ENCODE assay signal across 2 cellular contexts in genomic region chr6:27778625-27779417, GRCh38.
TF ChIP-seq lines count a peak whose summit lies in the region.

No MANE protein-coding gene starts in this region.

TF ChIP-seq in HepG2, 621 proteins besides CTCF, POLR2A, EP300 and RAD21 (continued from another document):
- 0 out of 4 replicates have a peak, but pooled peaks of 1 of the 2 experiments have one; percentile 26 for TF ChIP-seq MAFK (conservative IDR thresholded peaks at IDR 0.05 in 1 of 2, IDR thresholded peaks at IDR 0.05 in 1 of 2; ENCODE audit: low read length in 2 of 2)

TF ChIP-seq in K562, 482 proteins besides CTCF, POLR2A, EP300 and RAD21 (continued from another document):
- TF ChIP-seq YY1 (IDR thresholded peaks at IDR 0.05; ENCODE audit: borderline replicate concordance in 1 of 3, control insufficient read depth in 1 of 3, extremely low read depth in 1 of 3, insufficient read depth in 3 of 3, insufficient read length in 1 of 3, insufficient replicate concordance in 2 of 3, low read depth in 1 of 3, low read length in 2 of 3) = peak in 1 of 3 experiments; percentile 78
- TF ChIP-seq ZNF24 (IDR thresholded peaks at IDR 0.05) = 0 out of 2 replicates have a peak, but pooled peaks have one; percentile 5
- peak; percentile 37; the same call in 1 of the 2 replicates for TF ChIP-seq SPI1 (IDR thresholded peaks at IDR 0.05; ENCODE audit: borderline replicate concordance, low read depth, low read length)
- no peak for TF ChIP-seq MTA3 (IDR thresholded peaks at IDR 0.05; ENCODE audit: borderline replicate concordance)
- 0 out of 2 replicates have a peak, but pooled peaks have one; percentile 54 for TF ChIP-seq ZNF592 (IDR thresholded peaks at IDR 0.05)
- TF ChIP-seq NBN (IDR thresholded peaks at IDR 0.05; ENCODE audit: low read depth) = 0 out of 2 replicates have a peak, but pooled peaks have one; percentile 25
- TF ChIP-seq ATF3 (IDR thresholded peaks at IDR 0.05) = peak; percentile 64
- TF ChIP-seq ATF3 (CRISPR knock-in tag; conservative IDR thresholded peaks at IDR 0.05) = no peak
- TF ChIP-seq FOXA3 (CRISPR knock-in tag; conservative IDR thresholded peaks at IDR 0.05 in 1 of 2, IDR thresholded peaks at IDR 0.05 in 1 of 2) = 0 out of 4 replicates have a peak, but pooled peaks of 1 of the 2 experiments have one; percentile 23
- no peak for TF ChIP-seq FOXK1 (CRISPR knock-in tag; IDR thresholded peaks at IDR 0.05; ENCODE audit: borderline replicate concordance)
- peak; percentile 80; the same call in 1 of the 2 replicates for TF ChIP-seq GTF2E2 (tag; IDR thresholded peaks at IDR 0.05)
- no peak for TF ChIP-seq ARHGAP35 (IDR thresholded peaks at IDR 0.05; ENCODE audit: partially characterized antibody)
- peak in 1 of 2 experiments; percentile 38; a peak in 1 of 4 replicates for TF ChIP-seq MLLT1 (IDR thresholded peaks at IDR 0.05)
- peak; percentile 74 for TF ChIP-seq NFRKB (IDR thresholded peaks at IDR 0.05; ENCODE audit: low read depth)
- no peak for TF ChIP-seq CREM (IDR thresholded peaks at IDR 0.05; ENCODE audit: low read depth)
- no peak for TF ChIP-seq PRPF4 (IDR thresholded peaks at IDR 0.05; ENCODE audit: insufficient read depth, low read depth, low read length, poor library complexity, severe bottlenecking)
- peak; percentile 17; the same call in 1 of the 2 replicates for TF ChIP-seq EP400 (IDR thresholded peaks at IDR 0.05)
- no peak for TF ChIP-seq RFX1 (IDR thresholded peaks at IDR 0.05)
- no peak for TF ChIP-seq ZNF212 (CRISPR knock-in tag; IDR thresholded peaks at IDR 0.05)
- 0 out of 2 replicates have a peak, but pooled peaks have one; percentile 47 for TF ChIP-seq ZNF766 (CRISPR knock-in tag; conservative IDR thresholded peaks at IDR 0.05)
- peak; percentile 90 for TF ChIP-seq ZNF316 (IDR thresholded peaks at IDR 0.05)
- no peak for TF ChIP-seq ZNF778 (CRISPR knock-in tag; IDR thresholded peaks at IDR 0.05)
- TF ChIP-seq MAFK (IDR thresholded peaks at IDR 0.05; ENCODE audit: low read length) = 0 out of 2 replicates have a peak, but pooled peaks have one; percentile 17
- no peak for TF ChIP-seq NR4A1 (CRISPR knock-in tag; IDR thresholded peaks at IDR 0.05)
- TF ChIP-seq NR4A1 (tag; IDR thresholded peaks at IDR 0.05) = 0 out of 2 replicates have a peak, but pooled peaks have one; percentile 24
- peak; percentile 72; the same call in 1 of the 2 replicates for TF ChIP-seq C11orf30 (IDR thresholded peaks at IDR 0.05; ENCODE audit: low read depth)
- 0 out of 2 replicates have a peak, but pooled peaks have one; percentile 10 for TF ChIP-seq ATF7 (IDR thresholded peaks at IDR 0.05)
